Comparison of ENCODE assay signal across 6 cellular contexts in the genomic region with DNA sequence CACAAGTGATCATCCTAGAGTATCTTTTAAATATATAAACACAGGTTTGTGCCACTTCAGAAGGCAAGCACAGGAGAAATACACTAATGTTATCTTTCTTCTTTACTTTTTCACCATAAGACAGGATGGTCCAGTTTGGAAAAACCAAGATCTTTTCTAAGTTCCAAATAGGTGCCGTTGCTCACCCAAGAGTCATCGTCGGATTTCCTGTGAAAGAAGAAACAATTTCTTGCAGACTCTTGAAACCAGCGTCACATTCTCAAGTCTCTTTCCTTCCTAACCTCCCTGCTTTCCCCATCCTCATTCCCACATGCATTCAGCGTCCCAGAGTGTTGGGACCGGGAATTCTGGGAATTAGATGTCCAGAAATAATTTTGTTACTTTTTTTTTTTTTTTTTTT. TPM values are rescaled to one million over a fixed set of nuclear protein-coding genes. Genes with fewer than 3 reads are reported as not detected.
"Had no signal": no experiment of that assay in that cellular context is flagged by ENCODE, and none has a peak within 500 bp of the region (broad histone marks: within the 10 kb centered on the region; RNA-seq: fewer than 3 reads in every experiment).

No MANE protein-coding gene starts in this region.

- DNase-seq: H9, HCEC 1CT, IMR-90 had no signal

- H3K4me3 Mint-ChIP-seq: GM23338, H9 had no signal

- H3K27ac Mint-ChIP-seq: GM23338, H9 had no signal

- H3K4me3 ChIP-seq: GM23338, K562 had no signal

- ATAC-seq: GM23338, K562 had no signal

- H3K9me3 Mint-ChIP-seq: GM23338 had no signal

RNA-seq across cellular contexts. Expression of a gene that starts 42.8 kb away (rescaled TPM):
- total RNA-seq: HT-29 had no signal
